ENCODE assay signal across 11 cellular contexts in genomic region chr13:42876810-42877550, GRCh38.
A peak's percentile ranks its signal among the peaks of the same experiment; 100 is the strongest.
DNase-seq lines count a peak whose midpoint lies in the region; ATAC-seq, FAIRE-seq and TF ChIP-seq lines count a peak whose summit lies in the region.
"Had no signal": no experiment of that assay in that cellular context is flagged by ENCODE, and none has a peak within 500 bp of the region (broad histone marks: within the 10 kb centered on the region; RNA-seq: fewer than 3 reads in every experiment).

No MANE protein-coding gene starts in this region.

- H3K4me1 ChIP-seq in GM23248 (ENCODE audit: insufficient read depth) (peaks cover 18% of the 10 kb centered on the region), keratinocyte (ENCODE audit: control insufficient read depth, extremely low read depth, insufficient read depth, low read length) (peaks cover 6% of the 10 kb centered on the region), BE2C (peaks cover 26% of the 10 kb centered on the region)

- H2AFZ ChIP-seq in GM23248 (no peak overlapping the region), keratinocyte (ENCODE audit: control insufficient read depth, low read length) (no peak overlapping the region)

- H4K20me1 ChIP-seq in GM23248 (ENCODE audit: insufficient read depth), result no peaks in the 10 kb centered on the region
- no peaks in the 10 kb centered on the region for H4K20me1 ChIP-seq in keratinocyte (ENCODE audit: control insufficient read depth, extremely low read depth, insufficient read depth, low read length)

- no peak overlapping the region for H3K4me3 ChIP-seq in AG10803 (ENCODE audit: low read length)
- H3K4me3 ChIP-seq in GM23248, result no peak overlapping the region; the same call in 1 of the 2 replicates
- H3K4me3 ChIP-seq in keratinocyte (ENCODE audit: control insufficient read depth in 2 of 3, extremely low read depth in 1 of 3, insufficient read depth in 2 of 3, low read depth in 1 of 3, low read length in 3 of 3), result no peak overlapping the region
- H3K4me3 ChIP-seq in BE2C (ENCODE audit: low read depth, low read length), result no peak overlapping the region
- H3K4me3 ChIP-seq: gastrocnemius medialis had no signal

- no peaks in the 10 kb centered on the region for H3K9me2 ChIP-seq in GM23248 (ENCODE audit: insufficient read depth)

- no peaks in the 10 kb centered on the region for H3K9me1 ChIP-seq in keratinocyte (ENCODE audit: control insufficient read depth, extremely low read depth, insufficient read depth, low read length)

- 43 to 50% methylated on average over 6 of the region's 6 CpGs for WGBS in GM23248 (ENCODE audit: low coverage in 1 of 2, low lambda C conversion rate in 2 of 2, missing lambda C conversion rate in 2 of 2), 2 experiments

- TF ChIP-seq CTCF in AG10803 (conservative IDR thresholded peaks at IDR 0.05; ENCODE audit: low read length) (no peak), keratinocyte (optimal IDR thresholded peaks at IDR 0.05 in 1 of 3, IDR thresholded peaks at IDR 0.05 in 1 of 3, conservative IDR thresholded peaks at IDR 0.05 in 1 of 3; ENCODE audit: extremely low read depth in 1 of 3, insufficient read depth in 2 of 3, low read length in 3 of 3) (no peak), BE2C (IDR thresholded peaks at IDR 0.05; ENCODE audit: low read depth, low read length) (no peak)

- no peak for FAIRE-seq in keratinocyte (lab: Jason Lieb, UNC)

- H3K9ac ChIP-seq in GM23248 (no peak overlapping the region), keratinocyte (ENCODE audit: control insufficient read depth, extremely low read depth, insufficient read depth, low read length) (no peak overlapping the region)

- in situ Hi-C loops in GM23248 (cut with MboI), result no loop called here

- peak overlapping the region; percentile 18 for H3K4me2 ChIP-seq in GM23248 (ENCODE audit: unreplicated experiment)
- peak overlapping the region; percentile 3 for H3K4me2 ChIP-seq in keratinocyte (ENCODE audit: control insufficient read depth, extremely low read depth, insufficient read depth, low read depth, low read length)

- H3K36me3 ChIP-seq in GM23248 (ENCODE audit: low read depth) (no peaks in the 10 kb centered on the region), keratinocyte (ENCODE audit: control insufficient read depth in 2 of 2, extremely low read depth in 1 of 2, insufficient read depth in 2 of 2, low read length in 2 of 2) (no peaks in the 10 kb centered on the region), BE2C (no peaks in the 10 kb centered on the region)
- H3K36me3 ChIP-seq: gastrocnemius medialis had no signal

- ATAC-seq in SK-N-SH treated with all-trans-retinoic acid at 6 μM for 48 hours (peak; percentile 63), HG02623 (IDR thresholded peaks at IDR 0.05; ENCODE audit: unreplicated experiment) (no peak), GM19455 (IDR thresholded peaks at IDR 0.05; ENCODE audit: unreplicated experiment) (no peak), HG03521 (IDR thresholded peaks at IDR 0.05; ENCODE audit: unreplicated experiment) (no peak)
- ATAC-seq: gastrocnemius medialis, natural killer cell had no signal

- DNase-seq in AG10803 (ENCODE audit: low read depth), result peak; percentile 47
- peak; percentile 85 for DNase-seq in GM23248
- no peak for DNase-seq in keratinocyte (ENCODE audit: low read depth, low spot score)
- DNase-seq in BE2C, result no peak
- DNase-seq: DMS153, gastrocnemius medialis, natural killer cell had no signal

- H3K27ac ChIP-seq in GM23248, result no peak overlapping the region
- H3K27ac ChIP-seq in keratinocyte (ENCODE audit: control insufficient read depth, insufficient read depth, low read length), result no peak overlapping the region
- H3K27ac ChIP-seq: gastrocnemius medialis had no signal

- dilution Hi-C loops in keratinocyte (cut with MboI; ENCODE audit: extremely low pct_ligation_motif_present, low sequenced_read_pairs), result no loop called here

- H3K79me2 ChIP-seq in GM23248 (ENCODE audit: insufficient read depth), result no peaks in the 10 kb centered on the region
- no peaks in the 10 kb centered on the region for H3K79me2 ChIP-seq in keratinocyte (ENCODE audit: control insufficient read depth, insufficient read depth, low read length)

- H3F3A ChIP-seq in GM23248 (ENCODE audit: insufficient read depth), result peaks cover 4% of the 10 kb centered on the region; the same call in 1 of the 2 replicates

- no peaks in the 10 kb centered on the region for H3K9me3 ChIP-seq in GM23248 (ENCODE audit: low read depth)
- no peaks in the 10 kb centered on the region for H3K9me3 ChIP-seq in keratinocyte (ENCODE audit: control insufficient read depth, low read depth, low read length)
- no peaks in the 10 kb centered on the region for H3K9me3 ChIP-seq in BE2C
- H3K9me3 ChIP-seq: gastrocnemius medialis had no signal

- H3K27me3 ChIP-seq in GM23248 (replicated peaks; ENCODE audit: insufficient read depth), result 0 out of 2 replicates have a peak, but pooled peaks cover 7% of the 10 kb centered on the region
- peaks cover 4% of the 10 kb centered on the region for H3K27me3 ChIP-seq in keratinocyte (ENCODE audit: control insufficient read depth, extremely low read depth, insufficient read depth, low read length)
- H3K27me3 ChIP-seq in BE2C, result no peaks in the 10 kb centered on the region
- H3K27me3 ChIP-seq: gastrocnemius medialis had no signal

TF ChIP-seq in SK-N-SH treated with all-trans-retinoic acid at 6 μM for 48 hours, 23 proteins besides CTCF, POLR2A, EP300 and RAD21:
- TF ChIP-seq ESRRG (CRISPR knock-in tag; IDR thresholded peaks at IDR 0.05), result no peak
- no peak for TF ChIP-seq ZNF8 (CRISPR knock-in tag; IDR thresholded peaks at IDR 0.05)
- no peak for TF ChIP-seq SNAI2 (CRISPR knock-in tag; IDR thresholded peaks at IDR 0.05)
- peak; percentile 89 for TF ChIP-seq ZFP3 (CRISPR knock-in tag; IDR thresholded peaks at IDR 0.05)
- no peak for TF ChIP-seq TCF4 (CRISPR knock-in tag; IDR thresholded peaks at IDR 0.05; ENCODE audit: borderline replicate concordance)
- TF ChIP-seq ARNTL (CRISPR knock-in tag; IDR thresholded peaks at IDR 0.05; ENCODE audit: borderline replicate concordance, low read depth), result no peak
- peak; percentile 26; the same call in 1 of the 2 replicates for TF ChIP-seq ISL1 (CRISPR knock-in tag; IDR thresholded peaks at IDR 0.05)
- TF ChIP-seq RARB (CRISPR knock-in tag; IDR thresholded peaks at IDR 0.05), result no peak
- TF ChIP-seq, protein P1, sequence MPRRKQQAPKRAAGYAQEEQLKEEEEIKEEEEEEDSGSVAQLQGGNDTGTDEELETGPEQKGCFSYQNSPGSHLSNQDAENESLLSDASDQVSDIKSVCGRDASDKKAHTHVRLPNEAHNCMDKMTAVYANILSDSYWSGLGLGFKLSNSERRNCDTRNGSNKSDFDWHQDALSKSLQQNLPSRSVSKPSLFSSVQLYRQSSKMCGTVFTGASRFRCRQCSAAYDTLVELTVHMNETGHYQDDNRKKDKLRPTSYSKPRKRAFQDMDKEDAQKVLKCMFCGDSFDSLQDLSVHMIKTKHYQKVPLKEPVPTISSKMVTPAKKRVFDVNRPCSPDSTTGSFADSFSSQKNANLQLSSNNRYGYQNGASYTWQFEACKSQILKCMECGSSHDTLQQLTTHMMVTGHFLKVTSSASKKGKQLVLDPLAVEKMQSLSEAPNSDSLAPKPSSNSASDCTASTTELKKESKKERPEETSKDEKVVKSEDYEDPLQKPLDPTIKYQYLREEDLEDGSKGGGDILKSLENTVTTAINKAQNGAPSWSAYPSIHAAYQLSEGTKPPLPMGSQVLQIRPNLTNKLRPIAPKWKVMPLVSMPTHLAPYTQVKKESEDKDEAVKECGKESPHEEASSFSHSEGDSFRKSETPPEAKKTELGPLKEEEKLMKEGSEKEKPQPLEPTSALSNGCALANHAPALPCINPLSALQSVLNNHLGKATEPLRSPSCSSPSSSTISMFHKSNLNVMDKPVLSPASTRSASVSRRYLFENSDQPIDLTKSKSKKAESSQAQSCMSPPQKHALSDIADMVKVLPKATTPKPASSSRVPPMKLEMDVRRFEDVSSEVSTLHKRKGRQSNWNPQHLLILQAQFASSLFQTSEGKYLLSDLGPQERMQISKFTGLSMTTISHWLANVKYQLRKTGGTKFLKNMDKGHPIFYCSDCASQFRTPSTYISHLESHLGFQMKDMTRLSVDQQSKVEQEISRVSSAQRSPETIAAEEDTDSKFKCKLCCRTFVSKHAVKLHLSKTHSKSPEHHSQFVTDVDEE (CRISPR knock-in tag; IDR thresholded peaks at IDR 0.05), result no peak
- TF ChIP-seq ZFP30 (CRISPR knock-in tag; IDR thresholded peaks at IDR 0.05), result no peak
- TF ChIP-seq, protein P2, sequence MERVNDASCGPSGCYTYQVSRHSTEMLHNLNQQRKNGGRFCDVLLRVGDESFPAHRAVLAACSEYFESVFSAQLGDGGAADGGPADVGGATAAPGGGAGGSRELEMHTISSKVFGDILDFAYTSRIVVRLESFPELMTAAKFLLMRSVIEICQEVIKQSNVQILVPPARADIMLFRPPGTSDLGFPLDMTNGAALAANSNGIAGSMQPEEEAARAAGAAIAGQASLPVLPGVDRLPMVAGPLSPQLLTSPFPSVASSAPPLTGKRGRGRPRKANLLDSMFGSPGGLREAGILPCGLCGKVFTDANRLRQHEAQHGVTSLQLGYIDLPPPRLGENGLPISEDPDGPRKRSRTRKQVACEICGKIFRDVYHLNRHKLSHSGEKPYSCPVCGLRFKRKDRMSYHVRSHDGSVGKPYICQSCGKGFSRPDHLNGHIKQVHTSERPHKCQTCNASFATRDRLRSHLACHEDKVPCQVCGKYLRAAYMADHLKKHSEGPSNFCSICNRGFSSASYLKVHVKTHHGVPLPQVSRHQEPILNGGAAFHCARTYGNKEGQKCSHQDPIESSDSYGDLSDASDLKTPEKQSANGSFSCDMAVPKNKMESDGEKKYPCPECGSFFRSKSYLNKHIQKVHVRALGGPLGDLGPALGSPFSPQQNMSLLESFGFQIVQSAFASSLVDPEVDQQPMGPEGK (CRISPR knock-in tag; IDR thresholded peaks at IDR 0.05; ENCODE audit: borderline replicate concordance), result no peak
- no peak for TF ChIP-seq ZNF565 (CRISPR knock-in tag; conservative IDR thresholded peaks at IDR 0.05; ENCODE audit: low read depth)
- TF ChIP-seq CSRNP3 (CRISPR knock-in tag; IDR thresholded peaks at IDR 0.05), result no peak
- TF ChIP-seq TOX (CRISPR knock-in tag; IDR thresholded peaks at IDR 0.05; ENCODE audit: borderline replicate concordance), result no peak
- TF ChIP-seq CSDC2 (CRISPR knock-in tag; IDR thresholded peaks at IDR 0.05), result no peak
- TF ChIP-seq ZNF70 (CRISPR knock-in tag; IDR thresholded peaks at IDR 0.05), result no peak

Comparison
In these comparisons a context has a peak if more than half of its experiments do, and no peak if none do; other contexts are left out.
1. DNase-seq: peak in AG10803 (single experiment) and GM23248 (single experiment); none in keratinocyte (single experiment) and BE2C (single experiment).